In the genomic region with DNA sequence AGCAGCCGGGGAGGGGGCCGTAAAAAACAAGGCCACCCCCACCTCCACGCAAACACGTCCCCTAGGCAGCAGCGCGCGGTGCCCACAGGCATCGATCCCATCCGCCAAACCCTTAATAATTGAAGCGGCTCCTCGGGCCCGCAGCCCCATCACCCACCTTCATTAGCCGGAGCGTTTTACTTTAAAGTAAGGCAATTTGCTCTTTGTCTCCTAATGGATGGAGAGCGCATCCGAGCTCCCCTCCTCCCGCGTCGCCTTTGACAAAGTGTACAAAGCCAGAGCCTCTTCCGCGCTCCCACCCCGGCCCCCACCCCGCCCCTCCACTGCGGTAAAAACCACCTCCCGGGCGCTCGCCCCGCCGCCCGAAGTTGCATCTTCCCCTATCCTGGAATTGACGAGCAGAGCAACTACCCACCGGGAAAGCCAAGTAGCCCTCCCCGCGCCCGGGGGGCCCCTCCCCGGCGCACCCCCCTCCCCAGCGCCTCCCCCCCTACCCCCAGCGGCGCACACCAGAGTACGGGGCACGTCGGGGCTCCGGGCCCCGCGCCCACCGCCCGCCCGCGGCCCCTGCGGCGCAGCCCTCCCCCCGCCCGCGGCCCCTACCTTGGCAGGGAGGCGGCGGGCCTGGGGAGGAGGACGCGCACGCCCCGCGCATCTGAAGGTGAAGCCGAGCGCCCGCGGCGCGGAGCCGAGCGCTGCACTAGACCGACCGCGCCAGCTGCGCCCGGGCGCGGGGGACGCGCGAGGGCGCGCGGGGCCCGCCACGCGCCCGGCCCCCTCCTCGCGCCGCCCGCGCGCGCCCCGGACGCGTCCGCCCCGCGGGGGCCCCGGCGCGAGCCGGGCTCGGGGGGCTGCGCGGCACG, we compare ENCODE assay signal across 8 cellular contexts. TPM values are rescaled to one million over a fixed set of nuclear protein-coding genes. Genes with fewer than 3 reads are reported as not detected.
DNase-seq lines count a peak whose midpoint lies in the region; ATAC-seq and TF ChIP-seq lines count a peak whose summit lies in the region.

A gene with protein sequence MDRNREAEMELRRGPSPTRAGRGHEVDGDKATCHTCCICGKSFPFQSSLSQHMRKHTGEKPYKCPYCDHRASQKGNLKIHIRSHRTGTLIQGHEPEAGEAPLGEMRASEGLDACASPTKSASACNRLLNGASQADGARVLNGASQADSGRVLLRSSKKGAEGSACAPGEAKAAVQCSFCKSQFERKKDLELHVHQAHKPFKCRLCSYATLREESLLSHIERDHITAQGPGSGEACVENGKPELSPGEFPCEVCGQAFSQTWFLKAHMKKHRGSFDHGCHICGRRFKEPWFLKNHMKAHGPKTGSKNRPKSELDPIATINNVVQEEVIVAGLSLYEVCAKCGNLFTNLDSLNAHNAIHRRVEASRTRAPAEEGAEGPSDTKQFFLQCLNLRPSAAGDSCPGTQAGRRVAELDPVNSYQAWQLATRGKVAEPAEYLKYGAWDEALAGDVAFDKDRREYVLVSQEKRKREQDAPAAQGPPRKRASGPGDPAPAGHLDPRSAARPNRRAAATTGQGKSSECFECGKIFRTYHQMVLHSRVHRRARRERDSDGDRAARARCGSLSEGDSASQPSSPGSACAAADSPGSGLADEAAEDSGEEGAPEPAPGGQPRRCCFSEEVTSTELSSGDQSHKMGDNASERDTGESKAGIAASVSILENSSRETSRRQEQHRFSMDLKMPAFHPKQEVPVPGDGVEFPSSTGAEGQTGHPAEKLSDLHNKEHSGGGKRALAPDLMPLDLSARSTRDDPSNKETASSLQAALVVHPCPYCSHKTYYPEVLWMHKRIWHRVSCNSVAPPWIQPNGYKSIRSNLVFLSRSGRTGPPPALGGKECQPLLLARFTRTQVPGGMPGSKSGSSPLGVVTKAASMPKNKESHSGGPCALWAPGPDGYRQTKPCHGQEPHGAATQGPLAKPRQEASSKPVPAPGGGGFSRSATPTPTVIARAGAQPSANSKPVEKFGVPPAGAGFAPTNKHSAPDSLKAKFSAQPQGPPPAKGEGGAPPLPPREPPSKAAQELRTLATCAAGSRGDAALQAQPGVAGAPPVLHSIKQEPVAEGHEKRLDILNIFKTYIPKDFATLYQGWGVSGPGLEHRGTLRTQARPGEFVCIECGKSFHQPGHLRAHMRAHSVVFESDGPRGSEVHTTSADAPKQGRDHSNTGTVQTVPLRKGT (minus strand): TSS at position 702 of the 863 bp plus-strand sequence. CDS start 52,188 bp downstream, outside the sequence.

- peak within 1 kb of the TSS; percentile 57 for H3K14ac ChIP-seq in trophoblast cell (ENCODE audit: low read length)

- no peaks in the 10 kb centered on the region for H3K27me3 ChIP-seq in heart right ventricle
- H3K27me3 ChIP-seq in trophoblast cell (ENCODE audit: insufficient read depth, low read length): peaks cover 5% of the 10 kb centered on the region

- no peak within 1 kb of the TSS for H3K23ac ChIP-seq in trophoblast cell (ENCODE audit: low read length)

- H4K91ac ChIP-seq in trophoblast cell (ENCODE audit: low read depth, low read length): peak within 1 kb of the TSS; percentile 83

- no peak for TF ChIP-seq CTCF in heart right ventricle (IDR thresholded peaks at IDR 0.05)

- peak within 1 kb of the TSS; percentile 100 for H3K4me2 ChIP-seq in trophoblast cell (ENCODE audit: low read length)

- peak within 1 kb of the TSS; percentile 64 for H3K18ac ChIP-seq in trophoblast cell (ENCODE audit: low read length)

- peak within 1 kb of the TSS; percentile 87 for H3K4me3 Mint-ChIP-seq in activated CD4-positive, alpha-beta T cell treated with anti-CD3 and anti-CD28 coated beads for 36 hours
- peak within 1 kb of the TSS; percentile 91 for H3K4me3 Mint-ChIP-seq in activated naive CD8-positive, alpha-beta T cell

- H3K9me3 ChIP-seq in heart right ventricle (no peaks in the 10 kb centered on the region), trophoblast cell (ENCODE audit: insufficient read depth, low read depth, low read length) (peaks cover 2% of the 10 kb centered on the region)

- WGBS in heart right ventricle, 2 donors: 1% methylated on average over 46 to 104 of the region's 108 CpGs
- WGBS in trophoblast cell (ENCODE audit: extremely low coverage, insufficient coverage, insufficient read length): no CpG with 5 or more reads among the region's 108 CpGs

- peaks cover 28% of the 10 kb centered on the region for H3K4me1 Mint-ChIP-seq in activated CD4-positive, alpha-beta T cell treated with anti-CD3 and anti-CD28 coated beads for 36 hours
- H3K4me1 Mint-ChIP-seq in activated naive CD8-positive, alpha-beta T cell (ENCODE audit: low read depth): peaks cover 34% of the 10 kb centered on the region

- peak within 1 kb of the TSS; percentile 85 for H2BK120ac ChIP-seq in trophoblast cell (ENCODE audit: insufficient read depth, low read length, poor library complexity)

- peak within 1 kb of the TSS; percentile 92 for H2AFZ ChIP-seq in trophoblast cell (ENCODE audit: insufficient read depth, low read length, poor library complexity)

- H2AK5ac ChIP-seq in trophoblast cell (ENCODE audit: low read length): no peak within 1 kb of the TSS

- ATAC-seq in activated CD4-positive, alpha-beta T cell treated with anti-CD3 and anti-CD28 coated beads for 36 hours: peak; percentile 10
- ATAC-seq in heart right ventricle (no peak), HG02571 (IDR thresholded peaks at IDR 0.05; ENCODE audit: unreplicated experiment) (no peak)

- no peaks in the 10 kb centered on the region for H3K9me3 Mint-ChIP-seq in activated CD4-positive, alpha-beta T cell treated with anti-CD3 and anti-CD28 coated beads for 36 hours (ENCODE audit: low read depth)
- no peaks in the 10 kb centered on the region for H3K9me3 Mint-ChIP-seq in activated naive CD8-positive, alpha-beta T cell (ENCODE audit: low read depth)

- no peaks in the 10 kb centered on the region for H3K36me3 Mint-ChIP-seq in activated CD4-positive, alpha-beta T cell treated with anti-CD3 and anti-CD28 coated beads for 36 hours (ENCODE audit: low read depth)
- H3K36me3 Mint-ChIP-seq in activated naive CD8-positive, alpha-beta T cell: no peaks in the 10 kb centered on the region

- H3K79me2 ChIP-seq in trophoblast cell (ENCODE audit: control insufficient read depth, insufficient read depth, low read length, poor library complexity): peaks cover 5% of the 10 kb centered on the region

- H3K36me3 ChIP-seq in heart right ventricle (no peaks in the 10 kb centered on the region), trophoblast cell (ENCODE audit: control insufficient read depth in 1 of 2, insufficient read depth in 2 of 2, low read length in 2 of 2) (no peaks in the 10 kb centered on the region)

- H3K4ac ChIP-seq in trophoblast cell (ENCODE audit: low read depth, low read length): no peak within 1 kb of the TSS

- H2BK5ac ChIP-seq in trophoblast cell (ENCODE audit: low read depth, low read length, poor library complexity): no peak within 1 kb of the TSS

- H4K12ac ChIP-seq in trophoblast cell (ENCODE audit: low read depth, low read length): peak within 1 kb of the TSS; percentile 13

- H3K9ac ChIP-seq in trophoblast cell (ENCODE audit: low read length): peak within 1 kb of the TSS; percentile 35

- peak within 1 kb of the TSS; percentile 83 for H3K27ac Mint-ChIP-seq in activated CD4-positive, alpha-beta T cell treated with anti-CD3 and anti-CD28 coated beads for 36 hours
- H3K27ac Mint-ChIP-seq in activated naive CD8-positive, alpha-beta T cell: peak within 1 kb of the TSS; percentile 50

- peaks cover 4 to 50% (median 21%) of the 10 kb centered on the region in 9 donors for H3K4me1 ChIP-seq in heart right ventricle
- H3K4me1 ChIP-seq in trophoblast cell (ENCODE audit: control insufficient read depth in 1 of 2, insufficient read depth in 2 of 2, low read length in 2 of 2): peaks cover 0 to 18% of the 10 kb centered on the region in 2 experiments

- peak within 1 kb of the TSS; percentile 36 for H2BK12ac ChIP-seq in trophoblast cell (ENCODE audit: low read length)

- peaks cover 18% of the 10 kb centered on the region for H3K79me1 ChIP-seq in trophoblast cell (ENCODE audit: low read length)

- H3K27ac ChIP-seq in heart right ventricle (peak within 1 kb of the TSS in 9 of 10 donors; percentile 39 to 89 (median 82)), trophoblast cell (ENCODE audit: low read depth, low read length) (no peak within 1 kb of the TSS)

- CTCF ChIA-PET in activated CD4-positive, alpha-beta T cell treated with anti-CD3 and anti-CD28 coated beads for 36 hours (lab: Charles Lee): no interaction called here

- intact Hi-C loops in activated CD4-positive, alpha-beta T cell treated with anti-CD3 and anti-CD28 coated beads for 36 hours (cut with DNase I, micrococcal nuclease): loop anchor here (5.0 to 10.0 kb wide), 7 partner anchors 120 to 1997 kb away; a partner anchor contains a TSS
- intact Hi-C loops in heart right ventricle (cut with DNase I): loop anchor here in 6 of 10 donors (5.0 to 10.0 kb wide), 8 partner anchors 42 to 203 kb away; no protein-coding TSS in a partner anchor

- POLR2A ChIA-PET in activated CD4-positive, alpha-beta T cell treated with anti-CD3 and anti-CD28 coated beads for 36 hours (lab: Charles Lee): no interaction called here

- H3K4me3 ChIP-seq in heart right ventricle (peak within 1 kb of the TSS; percentile 54 to 94 (median 78)), trophoblast cell (ENCODE audit: low read depth, low read length) (peak within 1 kb of the TSS; percentile 69)

- H4K8ac ChIP-seq in trophoblast cell (ENCODE audit: low read depth, low read length): peak within 1 kb of the TSS; percentile 80

- DNase-seq in activated CD4-positive, alpha-beta T cell treated with anti-CD3 and anti-CD28 coated beads for 36 hours: peak; percentile 56
- no peak for DNase-seq in activated CD4-positive, alpha-beta T cell treated with anti-CD3 and anti-CD28 coated beads, Interleukin-2, amount 50 U/mL, for 4 hours
- DNase-seq in NCI-H1417 (lab: John Stamatoyannopoulos, UW) (peak; percentile 11 to 89 (median 89)), heart right ventricle (peak in 1 of 2 donors; percentile 42), trophoblast cell (no peak), activated gamma-delta T cell treated with Interleukin-2 at 50 U/mL for 16 hours (no peak)

- H3K27me3 Mint-ChIP-seq in activated CD4-positive, alpha-beta T cell treated with anti-CD3 and anti-CD28 coated beads for 36 hours: peaks cover 34% of the 10 kb centered on the region
- no peaks in the 10 kb centered on the region for H3K27me3 Mint-ChIP-seq in activated naive CD8-positive, alpha-beta T cell

RNA-seq across cellular contexts. Expression of the gene that starts here (rescaled TPM):
- 1 to 10 TPM; 6.8 to 9.9 TPM for total RNA-seq in activated CD4-positive, alpha-beta T cell treated with anti-CD3 and anti-CD28 coated beads for 36 hours
- total RNA-seq in heart right ventricle: 10 to 100 TPM; 13.4 to 24.8 (median 19.0) TPM
- polyA plus RNA-seq in heart right ventricle: 1 to 10 TPM; 2.6 to 8.2 TPM
- 6.6 and 8.8 TPM in 2 replicates for polyA plus RNA-seq in trophoblast cell (2013)

Comparison
In these comparisons a context has a peak if more than half of its experiments do, and no peak if none do; other contexts are left out.
1. DNase-seq: peak in activated CD4-positive, alpha-beta T cell treated with anti-CD3 and anti-CD28 coated beads for 36 hours (single experiment) and NCI-H1417 (3 of 3); none in activated CD4-positive, alpha-beta T cell treated with anti-CD3 and anti-CD28 coated beads, Interleukin-2, amount 50 U/mL, for 4 hours (0 of 2), trophoblast cell (0 of 2) and activated gamma-delta T cell treated with Interleukin-2 at 50 U/mL for 16 hours (single experiment).